In the genomic region with DNA sequence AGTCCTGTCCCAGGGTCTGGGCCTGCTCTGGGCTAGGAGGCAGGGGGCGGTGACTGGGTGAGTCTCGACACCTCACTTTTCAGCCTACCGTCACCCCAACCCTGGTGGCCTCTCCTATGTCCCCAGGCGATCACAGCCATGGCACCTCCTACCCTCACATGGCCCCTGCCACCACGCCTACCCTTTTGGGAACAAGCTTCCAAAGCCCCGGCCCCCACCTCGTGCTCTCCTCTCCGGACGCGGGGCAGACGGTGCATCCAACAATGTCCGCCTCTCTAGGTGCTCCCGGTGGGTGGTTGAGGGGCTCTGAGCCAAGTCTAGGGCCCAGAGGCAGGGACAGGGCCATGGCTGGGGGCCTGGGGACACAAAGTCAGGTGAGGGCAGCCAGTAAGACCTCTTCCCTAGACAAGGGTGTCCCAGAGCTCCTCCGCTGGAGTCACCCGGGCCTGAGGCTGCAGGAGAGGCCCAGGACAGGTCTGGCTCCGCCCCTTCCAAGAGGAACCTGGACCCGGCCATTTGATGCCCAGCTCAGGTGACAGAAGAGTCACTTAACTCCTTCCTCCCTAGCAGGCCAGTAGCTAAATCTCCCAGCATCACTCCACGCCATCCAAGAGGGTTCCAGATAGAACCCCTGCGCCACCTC, we compare ENCODE assay signal across 8 cellular contexts. TPM values are rescaled to one million over a fixed set of nuclear protein-coding genes. Genes with fewer than 3 reads are reported as not detected.
DNase-seq lines count a peak whose midpoint lies in the region; ATAC-seq and TF ChIP-seq lines count a peak whose summit lies in the region.

TSS of gene SYNE4 (minus strand) at position 478 of the 643 bp plus-strand sequence. CDS start at position 346, 132 bp downstream.

- peaks cover 9% of the 10 kb centered on the region for H3K79me2 ChIP-seq in neural progenitor cell (ENCODE audit: low read depth)

- H2AFZ ChIP-seq in neural progenitor cell (replicated peaks): no peak within 1 kb of the TSS

- H3K27me3 Mint-ChIP-seq in endothelial cell (ENCODE audit: unreplicated experiment) (peaks cover 6% of the 10 kb centered on the region), neural progenitor cell (ENCODE audit: insufficient read depth, low read depth) (peaks cover 13% of the 10 kb centered on the region)

- peaks cover 7% of the 10 kb centered on the region for H3K36me3 Mint-ChIP-seq in endothelial cell (ENCODE audit: low read depth, unreplicated experiment)
- no peaks in the 10 kb centered on the region for H3K36me3 Mint-ChIP-seq in neural progenitor cell

- H3K9me3 Mint-ChIP-seq in endothelial cell (ENCODE audit: unreplicated experiment) (no peaks in the 10 kb centered on the region), neural progenitor cell (peaks cover 4% of the 10 kb centered on the region)

- TF ChIP-seq CTCF in endothelial cell (IDR thresholded peaks at IDR 0.05; ENCODE audit: unreplicated experiment) (no peak), neural progenitor cell (IDR thresholded peaks at IDR 0.05) (no peak)

- no peak for ATAC-seq in HG03045 (IDR thresholded peaks at IDR 0.05; ENCODE audit: unreplicated experiment)

- H3K9ac ChIP-seq in neural progenitor cell: no peak within 1 kb of the TSS

- H3K4me1 ChIP-seq in neural progenitor cell: peaks cover 16% of the 10 kb centered on the region

- H3F3A ChIP-seq in neural progenitor cell (ENCODE audit: low read depth): peaks cover 8% of the 10 kb centered on the region

- H3K27me3 ChIP-seq in neural progenitor cell: no peaks in the 10 kb centered on the region

- H3K4me3 ChIP-seq in neural progenitor cell: peak within 1 kb of the TSS; percentile 55

- H3K9me3 ChIP-seq in neural progenitor cell (ENCODE audit: low read depth): no peaks in the 10 kb centered on the region

- intact Hi-C loops in head of caudate nucleus (cut with DNase I): no loop called here

- H4K20me1 ChIP-seq in neural progenitor cell (ENCODE audit: low read depth): no peaks in the 10 kb centered on the region

- H3K36me3 ChIP-seq in neural progenitor cell: no peaks in the 10 kb centered on the region

- DNase-seq in DMS53 (lab: John Stamatoyannopoulos, UW) (peak; percentile 98), NCI-H526 (lab: John Stamatoyannopoulos, UW) (peak; percentile 86 to 96), endothelial cell (ENCODE audit: low spot score) (no peak), neural progenitor cell (ENCODE audit: low spot score) (peak; percentile 75), NCI-H1694 treated with DMSO at 0.1 percent for 48 hours (lab: John Stamatoyannopoulos, UW) (no peak), head of caudate nucleus (no peak)
- DNase-seq in stimulated activated CD4-positive, alpha-beta T cell treated with anti-CD3 and anti-CD28 coated beads, Interleukin-4, amount 100 ng/mL, for 4 hours: no peak

- H3K27ac Mint-ChIP-seq in endothelial cell (ENCODE audit: unreplicated experiment) (peak within 1 kb of the TSS; percentile 30), neural progenitor cell (peak within 1 kb of the TSS; percentile 78)

- H3K4me2 ChIP-seq in neural progenitor cell: peak within 1 kb of the TSS; percentile 94

- no peak within 1 kb of the TSS for H3K27ac ChIP-seq in neural progenitor cell

- H3K4me1 Mint-ChIP-seq in endothelial cell (ENCODE audit: unreplicated experiment) (peaks cover 23% of the 10 kb centered on the region), neural progenitor cell (peaks cover 17% of the 10 kb centered on the region)

- H3K4me3 Mint-ChIP-seq in endothelial cell (ENCODE audit: unreplicated experiment) (peak within 1 kb of the TSS; percentile 83), neural progenitor cell (peak within 1 kb of the TSS; percentile 76)

RNA-seq across cellular contexts. Expression of gene SYNE4, which starts in this region (rescaled TPM):
- total RNA-seq in endothelial cell (ENCODE audit: unreplicated experiment) (4.5 TPM), neural progenitor cell (ENCODE audit: low replicate concordance) (2.3 and 10.9 TPM in 2 replicates)

Comparison
In these comparisons a context has a peak if more than half of its experiments do, and no peak if none do; other contexts are left out.
1. DNase-seq: peak in DMS53 (single experiment), NCI-H526 (2 of 2) and neural progenitor cell (single experiment); none in endothelial cell (single experiment), NCI-H1694 treated with DMSO at 0.1 percent for 48 hours (single experiment), stimulated activated CD4-positive, alpha-beta T cell treated with anti-CD3 and anti-CD28 coated beads, Interleukin-4, amount 100 ng/mL, for 4 hours (0 of 2) and head of caudate nucleus (0 of 42).